8 cellular contexts compared by ENCODE assay signal in the genomic region with DNA sequence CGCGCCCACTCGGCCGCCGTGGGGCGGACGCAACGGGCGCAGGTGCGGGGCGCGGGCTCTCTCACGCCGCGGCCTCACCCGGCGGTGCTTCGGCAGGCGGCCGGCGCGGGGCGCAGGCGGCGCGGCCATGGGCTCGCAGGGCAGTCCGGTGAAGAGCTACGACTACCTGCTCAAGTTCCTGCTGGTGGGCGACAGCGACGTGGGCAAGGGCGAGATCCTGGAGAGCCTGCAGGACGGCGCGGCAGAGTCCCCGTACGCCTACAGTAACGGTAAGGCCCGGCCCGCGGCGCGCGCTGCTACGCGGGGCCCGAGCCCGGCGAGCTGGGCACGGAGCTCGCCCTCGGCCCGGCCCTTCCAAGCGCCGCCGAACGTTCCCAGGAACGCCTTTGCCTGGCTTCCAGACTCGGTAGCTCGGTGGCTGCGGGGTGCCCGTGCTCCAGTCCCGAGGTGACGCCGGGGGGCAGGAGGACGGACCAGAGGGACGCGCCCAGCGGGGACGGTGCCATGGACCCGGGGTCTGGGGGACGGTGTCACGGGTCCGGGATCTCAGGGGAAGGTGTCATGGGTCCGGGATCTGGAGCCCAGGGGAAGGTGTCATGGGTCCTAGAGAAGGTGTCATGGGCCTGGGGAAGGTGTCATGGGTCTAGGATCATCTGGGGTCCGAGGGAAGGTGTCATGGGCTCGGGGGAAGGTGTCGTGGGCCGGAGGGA.
A peak's percentile ranks its signal among the peaks of the same experiment; 100 is the strongest.
DNase-seq lines count a peak whose midpoint lies in the region; ATAC-seq and TF ChIP-seq lines count a peak whose summit lies in the region.

No MANE protein-coding gene starts in this region.

- peaks cover 27% of the 10 kb centered on the region for H3K4me1 ChIP-seq in muscle layer of colon (ENCODE audit: insufficient read depth, low read length)

- peak overlapping the region; percentile 77 for H3K4me3 ChIP-seq in GM12865 (ENCODE audit: low read depth, low read length)
- peak overlapping the region; percentile 87 for H3K4me3 ChIP-seq in muscle layer of colon (ENCODE audit: low read depth in 1 of 2, low read length in 2 of 2)

- no peak for TF ChIP-seq CTCF in GM12865 (IDR thresholded peaks at IDR 0.05; ENCODE audit: insufficient read depth, low read depth, low read length, missing control alignments)

- H3K27ac ChIP-seq in KOPT-K1 (ENCODE audit: low read depth, low read length, poor library complexity, severe bottlenecking), result peak overlapping the region; percentile 68
- peak overlapping the region; percentile 15 for H3K27ac ChIP-seq in cingulate gyrus (ENCODE audit: low read depth, low read length)
- H3K27ac ChIP-seq in muscle layer of colon (ENCODE audit: low read depth, low read length), result peak overlapping the region; percentile 63

- H3K9ac ChIP-seq in muscle layer of colon (ENCODE audit: low read length), result peak overlapping the region; percentile 65

- ATAC-seq in GM21825 (IDR thresholded peaks at IDR 0.05; ENCODE audit: unreplicated experiment) (no peak), GM21737 (IDR thresholded peaks at IDR 0.05; ENCODE audit: unreplicated experiment) (no peak)

- H3K9me3 ChIP-seq in KOPT-K1 (ENCODE audit: insufficient read depth, low read length, poor library complexity, severe bottlenecking) (no peaks in the 10 kb centered on the region), muscle layer of colon (ENCODE audit: low read length) (no peaks in the 10 kb centered on the region)

- DNase-seq in GM12865 (ENCODE audit: low read depth), result no peak
- no peak for DNase-seq in activated effector memory CD4-positive, alpha-beta T cell treated with Interleukin-2 at 50 U/mL for 16 hours
- no peak for DNase-seq in NCI-H2171 treated with DMSO at 0.1 percent for 48 hours (lab: John Stamatoyannopoulos, UW)

- H3K36me3 ChIP-seq in KOPT-K1 (ENCODE audit: insufficient read depth, low read length) (no peaks in the 10 kb centered on the region), muscle layer of colon (ENCODE audit: insufficient read depth, low read length) (no peaks in the 10 kb centered on the region)

- H3K27me3 ChIP-seq in muscle layer of colon (ENCODE audit: control insufficient read depth in 1 of 2, insufficient read depth in 2 of 2, low read length in 2 of 2), result peaks cover 0 to 4% of the 10 kb centered on the region in 2 donors

Comparison
In these comparisons a context has a peak if more than half of its experiments do, and no peak if none do; other contexts are left out.
1. H3K27ac ChIP-seq: peak in every context shown above with its lines; median percentile 68 in KOPT-K1; 63 in muscle layer of colon; 15 in cingulate gyrus.